Comparison of ENCODE assay signal across 2 cellular contexts in genomic region chr3:22962244-22962643, GRCh38.
TF ChIP-seq lines count a peak whose summit lies in the region.

No MANE protein-coding gene starts in this region.

TF ChIP-seq in HEK293, 187 proteins besides CTCF, POLR2A, EP300 and RAD21 (continued from another document):
- TF ChIP-seq ZNF513 (tag by site-specific recombination; IDR thresholded peaks at IDR 0.05) = no peak
- TF ChIP-seq KLF9 (tag by site-specific recombination; IDR thresholded peaks at IDR 0.05; ENCODE audit: low read depth) = no peak
TF ChIP-seq in HEK293: peak in this region for 1.

TF ChIP-seq in H1, 55 proteins besides CTCF, POLR2A, EP300 and RAD21 (continued from another document):
- no peak for TF ChIP-seq ATF2 (IDR thresholded peaks at IDR 0.05; ENCODE audit: low read length)
TF ChIP-seq in H1: peak in this region for 0.
